ENCODE assay signal across 8 cellular contexts in the genomic region with DNA sequence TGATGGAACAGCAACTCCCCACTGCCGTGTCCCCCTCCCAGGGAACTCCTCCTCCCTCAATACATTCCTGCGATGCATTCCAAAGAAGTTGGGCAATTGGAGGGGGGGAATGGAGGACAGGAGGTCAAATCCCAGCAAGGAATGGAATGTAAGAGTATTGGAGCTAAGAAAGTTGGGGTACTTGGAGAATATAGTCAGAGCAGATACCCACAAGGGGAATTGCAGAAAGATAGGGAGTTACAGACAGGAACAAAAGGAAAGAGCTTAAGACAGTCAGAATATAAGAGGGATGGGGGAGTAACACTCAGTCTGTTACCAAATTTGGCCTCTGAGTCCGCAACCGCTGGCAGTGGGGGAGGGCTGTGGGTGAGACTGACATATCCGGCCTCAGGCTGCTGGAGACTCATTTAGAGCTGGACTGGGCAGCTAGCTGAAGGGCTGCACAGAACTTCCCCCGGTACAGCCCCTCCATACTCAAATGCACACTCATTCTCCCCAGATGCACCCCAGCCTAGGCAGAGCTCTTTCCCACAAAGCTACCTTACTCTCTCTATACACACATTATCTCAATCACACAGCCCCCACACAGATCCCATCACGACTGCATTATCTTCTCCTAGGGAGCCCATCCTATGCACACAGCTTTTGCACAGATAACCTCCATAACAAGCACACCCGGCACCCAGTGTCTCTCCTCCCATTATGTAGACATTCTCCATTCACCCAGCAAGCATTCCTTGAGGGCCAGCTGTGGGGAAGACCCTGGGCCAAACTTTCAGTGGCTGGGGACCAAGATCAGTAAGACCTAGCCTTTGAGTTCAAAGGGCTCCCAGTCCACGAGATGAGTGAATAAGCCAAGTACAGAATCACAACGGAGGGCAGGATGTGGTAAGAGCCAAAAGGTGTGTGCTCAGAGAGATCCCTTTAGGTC. TPM values are rescaled to one million over a fixed set of nuclear protein-coding genes. Genes with fewer than 3 reads are reported as not detected.
DNase-seq lines count a peak whose midpoint lies in the region; ATAC-seq and TF ChIP-seq lines count a peak whose summit lies in the region.

No MANE protein-coding gene starts in this region.

- TF ChIP-seq EP300 in gastroesophageal sphincter (IDR thresholded peaks at IDR 0.05), result no peak

- no peaks in the 10 kb centered on the region for H3K27me3 ChIP-seq in CD4-positive, alpha-beta T cell (ENCODE audit: control insufficient read depth, insufficient read depth, low read length)
- H3K27me3 ChIP-seq in HL-60 (ENCODE audit: insufficient read depth, poor library complexity, severe bottlenecking) (no peaks in the 10 kb centered on the region), gastroesophageal sphincter (no peaks in the 10 kb centered on the region), parathyroid adenoma (ENCODE audit: control insufficient read depth, insufficient read depth, low read length) (no peaks in the 10 kb centered on the region)

- ATAC-seq in CD4-positive, alpha-beta T cell (ENCODE audit: poor library complexity), result no peak
- ATAC-seq in WTC11 (peak; percentile 3; the same call in 1 of the 2 replicates), gastroesophageal sphincter (peak; percentile 42), GM21367 (IDR thresholded peaks at IDR 0.05; ENCODE audit: unreplicated experiment) (no peak), HG03139 (IDR thresholded peaks at IDR 0.05; ENCODE audit: unreplicated experiment) (no peak)

- POLR2A ChIA-PET in CD4-positive, alpha-beta T cell (lab: Charles Lee), result interaction anchor here (0.7 to 3.8 kb wide), 18 partner anchors 12 to 125 kb away, joined by 3 to 25 read pairs (median 4); partner anchors contain the start of genes ARHGEF39, CCDC107, GBA2 and RGP1
- POLR2A ChIA-PET in WTC11 (lab: Charles Lee), result interaction anchor here (0.5 to 2.6 kb wide), 8 partner anchors 21 to 1319 kb away, joined by 3 to 14 read pairs (median 3); partner anchors contain the start of gene TPM2

- DNase-seq in CD4-positive, alpha-beta T cell, result peak in 2 of 10 experiments; percentile 16 to 19
- DNase-seq in HL-60 (ENCODE audit: low read depth in 1 of 2, low spot score in 1 of 2), result peak; percentile 59 to 86
- DNase-seq in WTC11 (ENCODE audit: low spot score), result peak; percentile 52
- no peak for DNase-seq in NCI-H446 (lab: John Stamatoyannopoulos, UW)

- peak overlapping the region; percentile 40 for H3K27ac ChIP-seq in CD4-positive, alpha-beta T cell (ENCODE audit: low read depth, low read length)
- H3K27ac ChIP-seq in HL-60 (replicated peaks), result peak overlapping the region; percentile 68
- peak overlapping the region; percentile 97 to 100 (median 98) for H3K27ac ChIP-seq in gastroesophageal sphincter
- H3K27ac ChIP-seq in parathyroid adenoma, result peak overlapping the region; percentile 49

- H3K4me1 Mint-ChIP-seq in CD4-positive, alpha-beta T cell (ENCODE audit: low read depth), result peaks cover 16% of the 10 kb centered on the region
- peaks cover 12% of the 10 kb centered on the region for H3K4me1 Mint-ChIP-seq in WTC11

- peak overlapping the region; percentile 52 for H3K4me2 ChIP-seq in parathyroid adenoma (ENCODE audit: low read length)

- intact Hi-C loops in CD4-positive, alpha-beta T cell (cut with DNase I, micrococcal nuclease), result no loop called here

- peak; percentile 95 for TF ChIP-seq POLR2A in gastroesophageal sphincter (IDR thresholded peaks at IDR 0.05)

- no peak overlapping the region for H3K27ac Mint-ChIP-seq in CD4-positive, alpha-beta T cell
- no peak overlapping the region for H3K27ac Mint-ChIP-seq in WTC11

- peaks cover 12% of the 10 kb centered on the region for H3K79me2 ChIP-seq in parathyroid adenoma

- peaks cover 43% of the 10 kb centered on the region for H3K36me3 Mint-ChIP-seq in CD4-positive, alpha-beta T cell (ENCODE audit: low read depth)
- H3K36me3 Mint-ChIP-seq in WTC11, result peaks cover 17% of the 10 kb centered on the region

- TF ChIP-seq CTCF in CD4-positive, alpha-beta T cell (IDR thresholded peaks at IDR 0.05), result no peak
- TF ChIP-seq CTCF in HL-60 (IDR thresholded peaks at IDR 0.05; ENCODE audit: insufficient read depth, low read length) (no peak), WTC11 (IDR thresholded peaks at IDR 0.05) (no peak), gastroesophageal sphincter (IDR thresholded peaks at IDR 0.05) (no peak), parathyroid adenoma (IDR thresholded peaks at IDR 0.05) (no peak)

- H3K27me3 Mint-ChIP-seq in CD4-positive, alpha-beta T cell, result no peaks in the 10 kb centered on the region
- H3K27me3 Mint-ChIP-seq in WTC11 (ENCODE audit: low read depth), result no peaks in the 10 kb centered on the region

- H3K4me3 ChIP-seq in HL-60 (replicated peaks; ENCODE audit: insufficient read depth, low read length) (peak overlapping the region; percentile 20), gastroesophageal sphincter (peak overlapping the region; percentile 79 to 85), parathyroid adenoma (ENCODE audit: low read depth, low read length) (peak overlapping the region; percentile 8)

- H3K9ac ChIP-seq in parathyroid adenoma, result no peak overlapping the region

- no peaks in the 10 kb centered on the region for H3K9me3 ChIP-seq in CD4-positive, alpha-beta T cell (ENCODE audit: control insufficient read depth, low read length)
- no peaks in the 10 kb centered on the region for H3K9me3 ChIP-seq in gastroesophageal sphincter
- no peaks in the 10 kb centered on the region for H3K9me3 ChIP-seq in parathyroid adenoma (ENCODE audit: control insufficient read depth, low read length)

- H3K4me3 Mint-ChIP-seq in CD4-positive, alpha-beta T cell, result no peak overlapping the region
- H3K4me3 Mint-ChIP-seq in WTC11, result no peak overlapping the region

- H3K9me3 Mint-ChIP-seq in CD4-positive, alpha-beta T cell, result no peaks in the 10 kb centered on the region
- no peaks in the 10 kb centered on the region for H3K9me3 Mint-ChIP-seq in WTC11

- CTCF ChIA-PET in CD4-positive, alpha-beta T cell (lab: Charles Lee), result interaction anchor here (0.9 to 5.8 kb wide), 15 partner anchors 8 to 154 kb away, joined by 3 to 40 read pairs (median 5); partner anchors contain the start of genes CCDC107, GBA2, RGP1 and RMRP
- CTCF ChIA-PET in WTC11 (lab: Charles Lee), result interaction anchor here (0.7 to 8.3 kb wide), 28 partner anchors 8 to 613 kb away, joined by 3 to 103 read pairs (median 7); partner anchors contain the start of genes ARHGEF39, ATOSB, CCDC107 and GBA2

- H3K4me1 ChIP-seq in gastroesophageal sphincter, result peaks cover 3 to 81% (median 26%) of the 10 kb centered on the region in 3 donors
- H3K4me1 ChIP-seq in parathyroid adenoma, result peaks cover 14% of the 10 kb centered on the region

- no peak overlapping the region for H2AFZ ChIP-seq in parathyroid adenoma

- 2 to 7% methylated on average over 6 to 9 of the region's 10 CpGs for WGBS in gastroesophageal sphincter (ENCODE audit: low coverage in 1 of 2), 2 donors

- H3K36me3 ChIP-seq in gastroesophageal sphincter, result peaks cover 6 to 28% of the 10 kb centered on the region in 2 donors
- no peaks in the 10 kb centered on the region for H3K36me3 ChIP-seq in parathyroid adenoma (ENCODE audit: control insufficient read depth, insufficient read depth, low read length)

TF ChIP-seq in WTC11, 78 proteins besides CTCF, POLR2A, EP300 and RAD21:
- TF ChIP-seq NFATC4 (CRISPR knock-in tag; IDR thresholded peaks at IDR 0.05) (no peak), ZNF263 (CRISPR knock-in tag; IDR thresholded peaks at IDR 0.05; ENCODE audit: low read depth) (no peak), ZNF423 (CRISPR knock-in tag; IDR thresholded peaks at IDR 0.05) (no peak), GTF2I (CRISPR knock-in tag; conservative IDR thresholded peaks at IDR 0.05) (no peak), IRF2 (CRISPR knock-in tag; IDR thresholded peaks at IDR 0.05; ENCODE audit: borderline replicate concordance, low read depth) (no peak), GABPB1 (CRISPR knock-in tag; IDR thresholded peaks at IDR 0.05) (no peak), USF1 (CRISPR knock-in tag; IDR thresholded peaks at IDR 0.05) (no peak), PRRX2 (CRISPR knock-in tag; IDR thresholded peaks at IDR 0.05) (no peak)
- TF ChIP-seq, protein P1, sequence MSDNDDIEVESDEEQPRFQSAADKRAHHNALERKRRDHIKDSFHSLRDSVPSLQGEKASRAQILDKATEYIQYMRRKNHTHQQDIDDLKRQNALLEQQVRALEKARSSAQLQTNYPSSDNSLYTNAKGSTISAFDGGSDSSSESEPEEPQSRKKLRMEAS (CRISPR knock-in tag; IDR thresholded peaks at IDR 0.05), result no peak

RNA-seq across cellular contexts. Expression of gene TLN1, which starts 3.7 kb away (rescaled TPM):
- total RNA-seq in CD4-positive, alpha-beta T cell, result 100 to 1,000 TPM; 149 to 151 TPM
- total RNA-seq in WTC11 (2021) (97.1 to 109 TPM (median 106 TPM) in 3 replicates), gastroesophageal sphincter (1,000 to 10,000 TPM in 3 of 4 donors, 100 to 1,000 TPM in 1; 888 to 1,583 (median 1,047) TPM)

RNA-seq across cellular contexts. Expression of gene CREB3, which starts 4.2 kb away (rescaled TPM):
- total RNA-seq in CD4-positive, alpha-beta T cell, result 10 to 100 TPM; 13.7 to 15.4 TPM
- total RNA-seq in WTC11 (2021) (21.4 to 24.2 TPM (median 23.1 TPM) in 3 replicates), gastroesophageal sphincter (100 to 1,000 TPM in 1 of 4 donors, 10 to 100 TPM in 3; 75.0 to 104 (median 83.7) TPM)

RNA-seq across cellular contexts. Expression of gene GBA2, which starts 20.7 kb away (rescaled TPM):
- total RNA-seq in CD4-positive, alpha-beta T cell, result 10 to 100 TPM; 17.3 to 18.6 TPM
- total RNA-seq in WTC11 (2021) (85.5 to 104 TPM (median 89.7 TPM) in 3 replicates), gastroesophageal sphincter (10 to 100 TPM; 35.3 to 81.1 (median 54.3) TPM)

RNA-seq across cellular contexts. Expression of gene RGP1, which starts 20.8 kb away (rescaled TPM):
- 10 to 100 TPM; 12.6 to 13.1 TPM for total RNA-seq in CD4-positive, alpha-beta T cell
- 29.7 to 30.0 TPM (median 30.0 TPM) in 3 replicates for total RNA-seq in WTC11 (2021)
- total RNA-seq in gastroesophageal sphincter, result 10 to 100 TPM; 19.7 to 34.4 (median 23.4) TPM

RNA-seq across cellular contexts. Expression of gene MSMP, which starts 25.8 kb away (rescaled TPM):
- not detected for total RNA-seq in CD4-positive, alpha-beta T cell
- total RNA-seq in WTC11 (2021) (1.0 to 2.1 TPM (median 1.2 TPM) in 3 replicates), gastroesophageal sphincter (1 to 10 TPM in 1 of 4 donors, not detected in 3; 2.0 TPM)

Comparison
In these comparisons a context has a peak if more than half of its experiments do, and no peak if none do; other contexts are left out.
1. ATAC-seq: peak in WTC11 (single experiment) and gastroesophageal sphincter (single experiment); none in CD4-positive, alpha-beta T cell (single experiment), GM21367 (single experiment) and HG03139 (single experiment).
2. DNase-seq: peak in HL-60 (2 of 2) and WTC11 (single experiment); none in NCI-H446 (0 of 2).
3. H3K27ac ChIP-seq: peak in every context shown above with its lines; median percentile 98 in gastroesophageal sphincter; 68 in HL-60; 49 in parathyroid adenoma; 40 in CD4-positive, alpha-beta T cell.
4. H3K4me3 ChIP-seq: peak in every context shown above with its lines; median percentile 82 in gastroesophageal sphincter; 20 in HL-60; 8 in parathyroid adenoma.